7 cellular contexts compared by ENCODE assay signal in the genomic region with DNA sequence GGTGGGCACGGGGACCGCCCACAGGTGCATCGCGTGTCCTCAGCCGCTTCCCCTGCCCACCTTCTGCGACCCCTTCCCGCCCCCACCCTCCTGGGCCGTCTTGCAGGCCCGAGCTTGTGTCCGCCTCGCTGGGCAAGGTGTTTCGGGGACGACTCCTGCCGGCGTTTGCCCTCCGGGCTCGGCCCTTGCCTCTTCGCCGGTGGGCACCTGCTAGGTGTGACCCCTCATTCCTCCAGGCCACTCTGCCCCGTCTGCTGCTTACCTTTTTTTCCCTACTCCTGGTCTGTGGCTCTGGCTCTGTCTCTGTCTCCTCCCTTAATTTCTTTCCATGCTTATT.
A peak's percentile ranks its signal among the peaks of the same experiment; 100 is the strongest.
DNase-seq lines count a peak whose midpoint lies in the region; ATAC-seq and TF ChIP-seq lines count a peak whose summit lies in the region.
"Not testable (repeated sequence)": the region's sequence is repeated elsewhere in the genome, so short reads cannot be mapped to it uniquely, and the experiment has no call there.

No MANE protein-coding gene starts in this region.

- H3K4me1 Mint-ChIP-seq in activated T-cell treated with anti-CD3 and anti-CD28 coated beads, Interleukin-2, amount 50 U/mL, for 4 hours (ENCODE audit: low read depth): peaks cover 35% of the 10 kb centered on the region

- H3K4me3 ChIP-seq in GM12865 (ENCODE audit: low read depth, low read length) (peak overlapping the region; percentile 80), OCI-LY7 (ENCODE audit: low read depth, low read length, poor library complexity, severe bottlenecking) (peak overlapping the region; percentile 93), colonic mucosa (peak overlapping the region; percentile 70), left ventricle myocardium inferior (peak overlapping the region; percentile 80), skeletal muscle satellite cell (ENCODE audit: low read length) (peak overlapping the region; percentile 96)
- not testable (repeated sequence) for H3K4me3 ChIP-seq in mucosa of stomach (ENCODE audit: low read length)

- not testable (repeated sequence) for H3K9me3 Mint-ChIP-seq in activated T-cell treated with anti-CD3 and anti-CD28 coated beads, Interleukin-2, amount 50 U/mL, for 4 hours

- not testable (repeated sequence) for DNase-seq in GM12865 (ENCODE audit: low read depth); OCI-LY7 (ENCODE audit: low spot score); activated T-cell treated with anti-CD3 and anti-CD28 coated beads, Interleukin-2, amount 50 U/mL, for 4 hours; colonic mucosa; left ventricle myocardium inferior

- BruUV-seq in OCI-LY7 (replicated peaks; lab: Mats Ljungman, UMichigan): not testable (repeated sequence)

- H4K20me1 ChIP-seq in OCI-LY7 (ENCODE audit: insufficient read depth, low read length): not testable (repeated sequence)

- H3K9ac ChIP-seq in colonic mucosa (ENCODE audit: low read depth in 2 of 2, low read length in 2 of 2): peak overlapping the region in 1 of 2 donors; percentile 72
- peak overlapping the region; percentile 55 for H3K9ac ChIP-seq in mucosa of stomach (ENCODE audit: low read length)
- H3K9ac ChIP-seq in skeletal muscle satellite cell (ENCODE audit: low read depth, low read length): peak overlapping the region; percentile 81

- TF ChIP-seq CTCF in GM12865 (IDR thresholded peaks at IDR 0.05; ENCODE audit: insufficient read depth, low read depth, low read length, missing control alignments); OCI-LY7 (conservative IDR thresholded peaks at IDR 0.05; ENCODE audit: low read length); colonic mucosa (IDR thresholded peaks at IDR 0.05); left ventricle myocardium inferior (IDR thresholded peaks at IDR 0.05; ENCODE audit: borderline replicate concordance): not testable (repeated sequence)

- intact Hi-C loops in OCI-LY7 (cut with micrococcal nuclease; ENCODE audit: unreplicated experiment); colonic mucosa (cut with DNase I); left ventricle myocardium inferior (cut with micrococcal nuclease): not testable (repeated sequence)

- peak overlapping the region; percentile 67 for H3K4me2 ChIP-seq in OCI-LY7 (ENCODE audit: low read length)
- peak overlapping the region; percentile 79 for H3K4me2 ChIP-seq in skeletal muscle satellite cell (ENCODE audit: low read length)

- not testable (repeated sequence) for H3K9me3 ChIP-seq in OCI-LY7 (ENCODE audit: low read length); colonic mucosa; left ventricle myocardium inferior (replicated peaks); mucosa of stomach (ENCODE audit: control insufficient read depth, low read length); skeletal muscle satellite cell (replicated peaks; ENCODE audit: low read length)

- POLR2A ChIA-PET in OCI-LY7 (lab: Charles Lee): not testable (repeated sequence)

- H3K79me2 ChIP-seq in OCI-LY7 (ENCODE audit: insufficient read depth, low read depth, low read length): not testable (repeated sequence)

- CTCF ChIA-PET in OCI-LY7 (lab: Charles Lee; ENCODE audit: unreplicated experiment): not testable (repeated sequence)

- H3K27me3 ChIP-seq in colonic mucosa; left ventricle myocardium inferior (ENCODE audit: low read depth); mucosa of stomach (ENCODE audit: control insufficient read depth, insufficient read depth, low read length); skeletal muscle satellite cell (ENCODE audit: control insufficient read depth, insufficient read depth, low read length): not testable (repeated sequence)

- peak overlapping the region; percentile 87 for H3K4me3 Mint-ChIP-seq in activated T-cell treated with anti-CD3 and anti-CD28 coated beads, Interleukin-2, amount 50 U/mL, for 4 hours

- H3K36me3 Mint-ChIP-seq in activated T-cell treated with anti-CD3 and anti-CD28 coated beads, Interleukin-2, amount 50 U/mL, for 4 hours (ENCODE audit: insufficient read depth): not testable (repeated sequence)

- not testable (repeated sequence) for H3K27me3 Mint-ChIP-seq in activated T-cell treated with anti-CD3 and anti-CD28 coated beads, Interleukin-2, amount 50 U/mL, for 4 hours (ENCODE audit: low read depth)

- H3K4me1 ChIP-seq in OCI-LY7 (ENCODE audit: insufficient read depth, low read length, poor library complexity, severe bottlenecking) (peaks cover 35% of the 10 kb centered on the region), left ventricle myocardium inferior (peaks cover 31% of the 10 kb centered on the region)
- not testable (repeated sequence) for H3K4me1 ChIP-seq in colonic mucosa; mucosa of stomach (ENCODE audit: control insufficient read depth, insufficient read depth, low read length); skeletal muscle satellite cell (ENCODE audit: control insufficient read depth, insufficient read depth, low read length)

- peak overlapping the region; percentile 65; the same call in 1 of the 2 replicates for H2AFZ ChIP-seq in OCI-LY7 (ENCODE audit: low read length)

- H3K27ac ChIP-seq in OCI-LY7 (ENCODE audit: low read depth, low read length, poor library complexity, severe bottlenecking); colonic mucosa; left ventricle myocardium inferior (replicated peaks): not testable (repeated sequence)

- H3K36me3 ChIP-seq in OCI-LY7 (ENCODE audit: insufficient read depth, low read length); colonic mucosa; left ventricle myocardium inferior; mucosa of stomach (ENCODE audit: control insufficient read depth, insufficient read depth, low read length); skeletal muscle satellite cell (ENCODE audit: insufficient read depth, low read length): not testable (repeated sequence)

- H3K9me2 ChIP-seq in OCI-LY7 (ENCODE audit: insufficient read depth, low read length): not testable (repeated sequence)

- not testable (repeated sequence) for ATAC-seq in activated T-cell treated with anti-CD3 and anti-CD28 coated beads, Interleukin-2, amount 50 U/mL, for 4 hours
